In genomic region chr17:73902416-73903181, GRCh38 we compare ENCODE assay signal across 10 cellular contexts.
A peak's percentile ranks its signal among the peaks of the same experiment; 100 is the strongest.
DNase-seq lines count a peak whose midpoint lies in the region; ATAC-seq and TF ChIP-seq lines count a peak whose summit lies in the region.
"Had no signal": no experiment of that assay in that cellular context is flagged by ENCODE, and none has a peak within 500 bp of the region (broad histone marks: within the 10 kb centered on the region; RNA-seq: fewer than 3 reads in every experiment).

No MANE protein-coding gene starts in this region.

- peaks cover 9% of the 10 kb centered on the region for H3K4me1 Mint-ChIP-seq in activated CD4-positive, alpha-beta T cell treated with anti-CD3 and anti-CD28 coated beads for 36 hours
- H3K4me1 Mint-ChIP-seq in stimulated activated naive B cell treated with anti-CD40 and anti-IgM and Interleukin-4, amounts not matched to agents 10 μg/mL and 1 μg/mL and 100 μg/mL, for 72 hours: peaks cover 11 to 22% of the 10 kb centered on the region in 2 donors

- peaks cover 100% of the 10 kb centered on the region for H3K27me3 ChIP-seq in left ventricle myocardium inferior (ENCODE audit: low read depth)

- peaks cover 14% of the 10 kb centered on the region for H3K4me1 ChIP-seq in left ventricle myocardium inferior

- H3K4me3 ChIP-seq in left ventricle myocardium inferior (peak overlapping the region; percentile 58), foreskin fibroblast (ENCODE audit: low read depth in 1 of 2, low read length in 2 of 2) (no peak overlapping the region)
- H3K4me3 ChIP-seq: lung had no signal

- H3K36me3 ChIP-seq in left ventricle myocardium inferior: no peaks in the 10 kb centered on the region
- H3K36me3 ChIP-seq: cardiac muscle cell had no signal

- H3K27ac Mint-ChIP-seq in activated CD4-positive, alpha-beta T cell treated with anti-CD3 and anti-CD28 coated beads for 36 hours: no peak overlapping the region
- H3K27ac Mint-ChIP-seq in stimulated activated naive B cell treated with anti-CD40 and anti-IgM and Interleukin-4, amounts not matched to agents 10 μg/mL and 1 μg/mL and 100 μg/mL, for 72 hours: peak overlapping the region; percentile 67

- H3K9me3 ChIP-seq in left ventricle myocardium inferior (replicated peaks): no peaks in the 10 kb centered on the region

- no peak for ATAC-seq in activated CD4-positive, alpha-beta T cell treated with anti-CD3 and anti-CD28 coated beads for 36 hours
- no peak for ATAC-seq in stimulated activated naive B cell treated with anti-CD40 and anti-IgM and Interleukin-4, amounts not matched to agents 10 μg/mL and 1 μg/mL and 100 μg/mL, for 72 hours (replicated peaks)
- ATAC-seq in HG02763 (IDR thresholded peaks at IDR 0.05; ENCODE audit: unreplicated experiment): no peak

- peaks cover 24% of the 10 kb centered on the region for H3K27me3 Mint-ChIP-seq in activated CD4-positive, alpha-beta T cell treated with anti-CD3 and anti-CD28 coated beads for 36 hours
- H3K27me3 Mint-ChIP-seq in stimulated activated naive B cell treated with anti-CD40 and anti-IgM and Interleukin-4, amounts not matched to agents 10 μg/mL and 1 μg/mL and 100 μg/mL, for 72 hours: peaks cover 52 to 77% of the 10 kb centered on the region in 2 donors

- H3K27ac ChIP-seq in left ventricle myocardium inferior (replicated peaks): no peak overlapping the region
- H3K27ac ChIP-seq: cardiac muscle cell had no signal

- TF ChIP-seq CTCF in left ventricle myocardium inferior (IDR thresholded peaks at IDR 0.05; ENCODE audit: borderline replicate concordance): no peak
- TF ChIP-seq CTCF in foreskin fibroblast (IDR thresholded peaks at IDR 0.05; ENCODE audit: low read depth, low read length): no peak

- H3K9me3 Mint-ChIP-seq in activated CD4-positive, alpha-beta T cell treated with anti-CD3 and anti-CD28 coated beads for 36 hours (ENCODE audit: low read depth): peaks cover 2% of the 10 kb centered on the region
- peaks cover 0 to 2% of the 10 kb centered on the region in 2 donors for H3K9me3 Mint-ChIP-seq in stimulated activated naive B cell treated with anti-CD40 and anti-IgM and Interleukin-4, amounts not matched to agents 10 μg/mL and 1 μg/mL and 100 μg/mL, for 72 hours

- DNase-seq in activated CD4-positive, alpha-beta T cell treated with anti-CD3 and anti-CD28 coated beads for 36 hours: peak; percentile 19
- DNase-seq in activated CD4-positive, alpha-beta T cell treated with anti-CD3 and anti-CD28 coated beads for 4 hours: no peak
- DNase-seq in NCI-H2227 (lab: John Stamatoyannopoulos, UW; ENCODE audit: unreplicated experiment): peak; percentile 74
- no peak for DNase-seq in left ventricle myocardium inferior
- DNase-seq in stimulated activated naive B cell treated with anti-CD40 and anti-IgM and Interleukin-4, amounts not matched to agents 10 μg/mL and 1 μg/mL and 100 μg/mL, for 72 hours: no peak
- no peak for DNase-seq in foreskin fibroblast
- no peak for DNase-seq in activated effector memory CD4-positive, alpha-beta T cell treated with Interleukin-2 at 50 U/mL for 16 hours

- POLR2A ChIA-PET in activated CD4-positive, alpha-beta T cell treated with anti-CD3 and anti-CD28 coated beads for 36 hours (lab: Charles Lee): no interaction called here

- intact Hi-C loops in activated CD4-positive, alpha-beta T cell treated with anti-CD3 and anti-CD28 coated beads for 36 hours (cut with DNase I, micrococcal nuclease): no loop called here
- intact Hi-C loops in left ventricle myocardium inferior (cut with micrococcal nuclease): no loop called here

- H3K4me3 Mint-ChIP-seq in activated CD4-positive, alpha-beta T cell treated with anti-CD3 and anti-CD28 coated beads for 36 hours: peak overlapping the region; percentile 65
- peak overlapping the region; percentile 82 to 94 for H3K4me3 Mint-ChIP-seq in stimulated activated naive B cell treated with anti-CD40 and anti-IgM and Interleukin-4, amounts not matched to agents 10 μg/mL and 1 μg/mL and 100 μg/mL, for 72 hours

- no peaks in the 10 kb centered on the region for H3K36me3 Mint-ChIP-seq in activated CD4-positive, alpha-beta T cell treated with anti-CD3 and anti-CD28 coated beads for 36 hours (ENCODE audit: low read depth)
- H3K36me3 Mint-ChIP-seq in stimulated activated naive B cell treated with anti-CD40 and anti-IgM and Interleukin-4, amounts not matched to agents 10 μg/mL and 1 μg/mL and 100 μg/mL, for 72 hours: no peaks in the 10 kb centered on the region

- CTCF ChIA-PET in activated CD4-positive, alpha-beta T cell treated with anti-CD3 and anti-CD28 coated beads for 36 hours (lab: Charles Lee): interaction anchor here (0.8 to 1.1 kb wide), 2 partner anchors 11 to 182 kb away, joined by 4 to 5 read pairs; no protein-coding TSS in a partner anchor

Comparison
In these comparisons a context has a peak if more than half of its experiments do, and no peak if none do; other contexts are left out.
1. DNase-seq: peak in activated CD4-positive, alpha-beta T cell treated with anti-CD3 and anti-CD28 coated beads for 36 hours (single experiment) and NCI-H2227 (single experiment); none in activated CD4-positive, alpha-beta T cell treated with anti-CD3 and anti-CD28 coated beads for 4 hours (0 of 2), left ventricle myocardium inferior (single experiment), stimulated activated naive B cell treated with anti-CD40 and anti-IgM and Interleukin-4, amounts not matched to agents 10 μg/mL and 1 μg/mL and 100 μg/mL, for 72 hours (single experiment), foreskin fibroblast (0 of 2) and activated effector memory CD4-positive, alpha-beta T cell treated with Interleukin-2 at 50 U/mL for 16 hours (single experiment).